1 cellular context compared by ENCODE assay signal in the genomic region with DNA sequence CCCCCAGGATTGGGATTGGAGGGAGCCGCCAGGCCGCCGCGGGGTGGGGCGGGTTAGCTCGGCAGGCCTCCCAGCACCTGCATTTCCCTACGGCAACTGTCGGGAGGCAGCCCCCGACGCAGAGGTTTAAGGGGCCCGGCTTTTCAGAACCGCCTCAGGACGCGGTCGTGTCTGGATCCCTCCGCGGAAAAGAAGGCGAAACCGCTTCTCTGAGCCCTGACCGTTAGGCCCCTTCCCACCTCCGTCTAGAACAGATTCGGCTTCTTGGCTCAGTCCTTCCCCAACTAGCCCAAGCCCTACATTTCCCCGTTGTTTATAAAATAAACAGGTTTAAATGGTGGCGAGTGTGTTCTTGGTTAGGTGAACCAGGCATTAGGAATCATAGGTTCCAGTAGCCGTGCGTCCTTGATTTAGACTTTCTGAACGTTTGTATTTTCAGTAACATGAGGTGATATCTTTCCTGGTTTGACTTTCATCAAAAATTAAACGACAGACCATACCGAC.
TF ChIP-seq lines count a peak whose summit lies in the region.

No MANE protein-coding gene starts in this region.

TF ChIP-seq in IMR-90, 13 proteins besides CTCF, POLR2A, EP300 and RAD21 (continued from another document):
- TF ChIP-seq, protein P1, sequence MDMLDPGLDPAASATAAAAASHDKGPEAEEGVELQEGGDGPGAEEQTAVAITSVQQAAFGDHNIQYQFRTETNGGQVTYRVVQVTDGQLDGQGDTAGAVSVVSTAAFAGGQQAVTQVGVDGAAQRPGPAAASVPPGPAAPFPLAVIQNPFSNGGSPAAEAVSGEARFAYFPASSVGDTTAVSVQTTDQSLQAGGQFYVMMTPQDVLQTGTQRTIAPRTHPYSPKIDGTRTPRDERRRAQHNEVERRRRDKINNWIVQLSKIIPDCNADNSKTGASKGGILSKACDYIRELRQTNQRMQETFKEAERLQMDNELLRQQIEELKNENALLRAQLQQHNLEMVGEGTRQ (IDR thresholded peaks at IDR 0.05; ENCODE audit: low read depth, low read length) = no peak
- no peak for TF ChIP-seq RCOR1 (IDR thresholded peaks at IDR 0.05; ENCODE audit: insufficient replicate concordance, low read length)
- TF ChIP-seq SMC3 (IDR thresholded peaks at IDR 0.05; ENCODE audit: low read depth, low read length) = no peak
